Comparison of ENCODE assay signal across 9 cellular contexts in the genomic region with DNA sequence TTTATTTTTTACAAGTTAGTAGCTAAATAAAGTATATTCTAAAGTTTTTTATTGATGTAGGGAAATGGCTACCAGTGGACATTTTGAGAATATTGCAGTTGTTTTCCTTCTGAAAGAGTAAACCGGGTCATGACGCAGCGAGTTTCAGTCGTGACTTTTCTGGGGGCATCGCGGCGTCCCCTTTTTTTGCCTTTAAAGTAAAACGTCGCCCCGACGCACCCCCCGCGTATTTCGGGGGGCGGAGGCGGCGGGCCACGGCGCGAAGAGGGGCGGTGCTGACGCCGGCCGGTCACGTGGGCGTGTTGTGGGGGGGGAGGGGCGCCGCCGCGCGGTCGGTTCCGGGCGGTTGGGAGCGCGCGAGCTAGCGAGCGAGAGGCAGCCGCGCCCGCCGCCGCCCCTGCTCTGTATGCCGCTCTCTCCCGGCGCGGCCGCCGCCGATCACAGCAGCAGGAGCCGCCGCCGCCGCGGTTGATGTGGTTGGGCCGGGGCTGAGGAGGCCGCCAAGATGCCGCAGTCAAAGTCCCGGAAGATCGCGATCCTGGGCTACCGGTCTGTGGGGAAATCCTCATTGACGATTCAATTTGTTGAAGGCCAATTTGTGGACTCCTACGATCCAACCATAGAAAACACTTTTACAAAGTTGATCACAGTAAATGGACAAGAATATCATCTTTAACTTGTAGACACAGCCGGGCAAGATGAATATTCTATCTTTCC. TPM values are rescaled to one million over a fixed set of nuclear protein-coding genes. Genes with fewer than 3 reads are reported as not detected.
A peak's percentile ranks its signal among the peaks of the same experiment; 100 is the strongest.
DNase-seq lines count a peak whose midpoint lies in the region; ATAC-seq and TF ChIP-seq lines count a peak whose summit lies in the region.
"Not testable (repeated sequence)": the region's sequence is repeated elsewhere in the genome, so short reads cannot be mapped to it uniquely, and the experiment has no call there.
"Had no signal": no experiment of that assay in that cellular context is flagged by ENCODE, and none has a peak within 500 bp of the region (broad histone marks: within the 10 kb centered on the region; RNA-seq: fewer than 3 reads in every experiment).

No MANE protein-coding gene starts in this region.

- ATAC-seq in GM21367 (IDR thresholded peaks at IDR 0.05; ENCODE audit: unreplicated experiment) (peak; percentile 90), HG03135 (IDR thresholded peaks at IDR 0.05; ENCODE audit: unreplicated experiment) (peak; percentile 91), SK-N-SH treated with all-trans-retinoic acid at 6 μM for 48 hours (peak; percentile 99)

- DNase-seq in BE2C, result peak; percentile 68
- DNase-seq in activated T-helper 2 cell treated with anti-CD3 and anti-CD28 coated beads, Interferon-gamma antibody, Interleukin-2, Interleukin-4, amounts not matched to agents 10 μg/mL and 5 μg/mL and 100 μg/mL, durations not matched to agents 14 hours and 24 hours and 36 hours (ENCODE audit: low spot score), result peak; percentile 65
- DNase-seq in esophagus squamous epithelium (lab: John Stamatoyannopoulos, UW), result not testable (repeated sequence)
- DNase-seq in myocyte (ENCODE audit: low read depth), result peak; percentile 12
- peak; percentile 44 to 55 (median 51) for DNase-seq in stimulated activated CD4-positive, alpha-beta T cell treated with anti-CD3 and anti-CD28 coated beads, TNF-alpha, amount 100 ng/mL, for 48 hours (ENCODE audit: low read depth in 3 of 3)

- not testable (repeated sequence) for H3K9me3 ChIP-seq in BE2C, esophagus squamous epithelium

- peak in 1 of 4 donors; percentile 33 for TF ChIP-seq POLR2A in esophagus squamous epithelium (IDR thresholded peaks at IDR 0.05)

- not testable (repeated sequence) for H3K27me3 ChIP-seq in BE2C, esophagus squamous epithelium

- H3K27ac ChIP-seq in esophagus squamous epithelium, result peak overlapping the region; percentile 58 to 78 (median 66)

- H3K9me3 Mint-ChIP-seq in activated T-helper 2 cell treated with anti-CD3 and anti-CD28 coated beads, Interferon-gamma antibody, Interleukin-2, Interleukin-4, amounts not matched to agents 10 μg/mL and 5 μg/mL and 100 μg/mL, durations not matched to agents 14 hours and 24 hours and 36 hours, result not testable (repeated sequence)

- not testable (repeated sequence) for H3K36me3 Mint-ChIP-seq in activated T-helper 2 cell treated with anti-CD3 and anti-CD28 coated beads, Interferon-gamma antibody, Interleukin-2, Interleukin-4, amounts not matched to agents 10 μg/mL and 5 μg/mL and 100 μg/mL, durations not matched to agents 14 hours and 24 hours and 36 hours (ENCODE audit: low read depth)

- H3K4me3 ChIP-seq in BE2C (ENCODE audit: low read depth, low read length) (peak overlapping the region; percentile 29), esophagus squamous epithelium (peak overlapping the region; percentile 25 to 62 (median 44))

- peak overlapping the region; percentile 61 for H3K4me3 Mint-ChIP-seq in activated T-helper 2 cell treated with anti-CD3 and anti-CD28 coated beads, Interferon-gamma antibody, Interleukin-2, Interleukin-4, amounts not matched to agents 10 μg/mL and 5 μg/mL and 100 μg/mL, durations not matched to agents 14 hours and 24 hours and 36 hours (ENCODE audit: low read depth)

- H3K27me3 Mint-ChIP-seq in activated T-helper 2 cell treated with anti-CD3 and anti-CD28 coated beads, Interferon-gamma antibody, Interleukin-2, Interleukin-4, amounts not matched to agents 10 μg/mL and 5 μg/mL and 100 μg/mL, durations not matched to agents 14 hours and 24 hours and 36 hours (ENCODE audit: low read depth), result peaks cover 11% of the 10 kb centered on the region

- H3K4me1 Mint-ChIP-seq in activated T-helper 2 cell treated with anti-CD3 and anti-CD28 coated beads, Interferon-gamma antibody, Interleukin-2, Interleukin-4, amounts not matched to agents 10 μg/mL and 5 μg/mL and 100 μg/mL, durations not matched to agents 14 hours and 24 hours and 36 hours (ENCODE audit: low read depth), result not testable (repeated sequence)

- not testable (repeated sequence) for H3K27ac Mint-ChIP-seq in activated T-helper 2 cell treated with anti-CD3 and anti-CD28 coated beads, Interferon-gamma antibody, Interleukin-2, Interleukin-4, amounts not matched to agents 10 μg/mL and 5 μg/mL and 100 μg/mL, durations not matched to agents 14 hours and 24 hours and 36 hours

- intact Hi-C loops in activated T-helper 2 cell treated with anti-CD3 and anti-CD28 coated beads, Interferon-gamma antibody, Interleukin-2, Interleukin-4, amounts not matched to agents 10 μg/mL and 5 μg/mL and 100 μg/mL, durations not matched to agents 14 hours and 24 hours and 36 hours (cut with micrococcal nuclease); esophagus squamous epithelium (cut with DNase I): not testable (repeated sequence)

- not testable (repeated sequence) for H3K4me1 ChIP-seq in BE2C, esophagus squamous epithelium

- WGBS in esophagus squamous epithelium, 2 donors, result 0% methylated on average over 2 to 7 of the region's 66 CpGs

- not testable (repeated sequence) for H3K36me3 ChIP-seq in BE2C, esophagus squamous epithelium

- TF ChIP-seq CTCF in BE2C (IDR thresholded peaks at IDR 0.05; ENCODE audit: low read depth, low read length); esophagus squamous epithelium (IDR thresholded peaks at IDR 0.05): not testable (repeated sequence)

RNA-seq across cellular contexts. Expression of gene SYT15B, which starts 57.5 kb away (rescaled TPM):
- 2.2 TPM for polyA plus RNA-seq in BE2C (2012; ENCODE audit: insufficient read depth, insufficient read length, low read depth)
- total RNA-seq in activated T-helper 2 cell treated with anti-CD3 and anti-CD28 coated beads, Interferon-gamma antibody, Interleukin-2, Interleukin-4, amounts not matched to agents 10 μg/mL and 5 μg/mL and 100 μg/mL, durations not matched to agents 14 hours and 24 hours and 36 hours, result 0.21 and 0.23 TPM in 2 replicates
- total RNA-seq in esophagus squamous epithelium (1 to 10 TPM; 1.0 to 4.9 (median 2.1) TPM), myocyte (not detected in 2 replicates)
- 0.44 TPM for polyA plus RNA-seq in myocyte (2012)
- total RNA-seq: occipital lobe had no signal
